In genomic region chr9:34552986-34553385, GRCh38 we compare ENCODE assay signal across 25 cellular contexts. TPM values are rescaled to one million over a fixed set of nuclear protein-coding genes. Genes with fewer than 3 reads are reported as not detected.
"Had no signal": no experiment of that assay in that cellular context is flagged by ENCODE, and none has a peak within 500 bp of the region (broad histone marks: within the 10 kb centered on the region; RNA-seq: fewer than 3 reads in every experiment).

No MANE protein-coding gene starts in this region.

- H3K9me3 ChIP-seq: body of pancreas, gastrocnemius medialis, stomach, thyroid gland, upper lobe of left lung had no signal

- H3K36me3 ChIP-seq: cardiac muscle cell, stomach, thyroid gland, upper lobe of left lung had no signal

- H3K4me1 ChIP-seq: body of pancreas, thyroid gland, upper lobe of left lung had no signal

- H3K36me3 Mint-ChIP-seq: activated CD8-positive, alpha-beta memory T cell treated with anti-CD3 and anti-CD28 coated beads, Interleukin-2, amount 10 ng/mL, durations not matched to agents 7 days and 5 days; activated naive CD4-positive, alpha-beta T cell treated with anti-CD3 and anti-CD28 coated beads, Interleukin-2, amount 50 U/mL, for 24 hours; stimulated activated naive B cell treated with anti-CD40 and anti-IgM and Interleukin-4, amounts not matched to agents 10 μg/mL and 1 μg/mL and 100 μg/mL, for 72 hours had no signal

- H3K4me1 Mint-ChIP-seq: activated CD4-positive, alpha-beta T cell treated with anti-CD3 and anti-CD28 coated beads for 36 hours; activated CD8-positive, alpha-beta memory T cell treated with anti-CD3 and anti-CD28 coated beads, Interleukin-2, amount 10 ng/mL, durations not matched to agents 7 days and 5 days; activated naive CD4-positive, alpha-beta T cell treated with anti-CD3 and anti-CD28 coated beads, Interleukin-2, amount 50 U/mL, for 24 hours had no signal

- H3K4me3 Mint-ChIP-seq: activated CD4-positive, alpha-beta T cell treated with anti-CD3 and anti-CD28 coated beads for 36 hours; activated CD8-positive, alpha-beta memory T cell treated with anti-CD3 and anti-CD28 coated beads, Interleukin-2, amount 10 ng/mL, durations not matched to agents 7 days and 5 days; activated CD8-positive, alpha-beta T cell treated with anti-CD3 and anti-CD28 coated beads, Interleukin-2, amount 10 ng/mL, durations not matched to agents 7 days and 5 days; activated naive CD4-positive, alpha-beta T cell treated with anti-CD3 and anti-CD28 coated beads, Interleukin-2, amount 50 U/mL, for 24 hours; stimulated activated naive B cell treated with anti-CD40 and anti-IgM and Interleukin-4, amounts not matched to agents 10 μg/mL and 1 μg/mL and 100 μg/mL, for 72 hours; T-helper 2 cell treated with Interferon-gamma antibody and Interleukin-4, amounts not matched to agents 5 μg/mL and 100 μg/mL, for 36 hours had no signal

- H3K27me3 ChIP-seq: body of pancreas, cardiac muscle cell, gastrocnemius medialis, thyroid gland, upper lobe of left lung had no signal

- H3K4me3 ChIP-seq: body of pancreas, cardiac muscle cell, coronary artery, dorsolateral prefrontal cortex, gastrocnemius medialis, stomach, thyroid gland, upper lobe of left lung had no signal

- DNase-seq: activated CD4-positive, alpha-beta T cell treated with anti-CD3 and anti-CD28 coated beads for 36 hours; activated CD4-positive, CD25-positive, alpha-beta regulatory T cell; activated CD8-positive, alpha-beta memory T cell treated with anti-CD3 and anti-CD28 coated beads, Interleukin-2, amount 10 ng/mL, durations not matched to agents 7 days and 5 days; activated CD8-positive, alpha-beta T cell treated with anti-CD3 and anti-CD28 coated beads, Interleukin-2, amount 10 ng/mL, durations not matched to agents 7 days and 5 days; activated T-cell treated with anti-CD3 and anti-CD28 coated beads, Interleukin-2, amount 50 U/mL, for 48 hours; body of pancreas; cerebellar nuclear complex; effector memory CD4-positive, alpha-beta T cell; erythroblast; glutamatergic neuron; left ventricle myocardium superior; nucleus accumbens; stimulated activated naive B cell treated with anti-CD40 and anti-IgM and Interleukin-4, amounts not matched to agents 10 μg/mL and 1 μg/mL and 100 μg/mL, for 72 hours; stomach had no signal

- ATAC-seq: activated CD4-positive, alpha-beta T cell treated with anti-CD3 and anti-CD28 coated beads for 36 hours; activated CD8-positive, alpha-beta memory T cell treated with anti-CD3 and anti-CD28 coated beads, Interleukin-2, amount 10 ng/mL, durations not matched to agents 7 days and 5 days; activated CD8-positive, alpha-beta T cell treated with anti-CD3 and anti-CD28 coated beads, Interleukin-2, amount 10 ng/mL, durations not matched to agents 7 days and 5 days; body of pancreas; gastrocnemius medialis; left ventricle myocardium superior; stimulated activated naive B cell treated with anti-CD40 and anti-IgM and Interleukin-4, amounts not matched to agents 10 μg/mL and 1 μg/mL and 100 μg/mL, for 72 hours had no signal

- H3K27ac ChIP-seq: body of pancreas, coronary artery, stomach, thyroid gland, upper lobe of left lung had no signal

- H3K9me3 Mint-ChIP-seq: activated naive CD4-positive, alpha-beta T cell treated with anti-CD3 and anti-CD28 coated beads, Interleukin-2, amount 50 U/mL, for 24 hours; activated T-helper 2 cell treated with anti-CD3 and anti-CD28 coated beads, Interferon-gamma antibody, Interleukin-2, Interleukin-4, amounts not matched to agents 10 μg/mL and 5 μg/mL and 100 μg/mL, durations not matched to agents 14 hours and 24 hours and 36 hours; stimulated activated naive B cell treated with anti-CD40 and anti-IgM and Interleukin-4, amounts not matched to agents 10 μg/mL and 1 μg/mL and 100 μg/mL, for 72 hours; T-helper 2 cell treated with Interferon-gamma antibody and Interleukin-4, amounts not matched to agents 5 μg/mL and 100 μg/mL, for 36 hours had no signal

- H3K27ac Mint-ChIP-seq: activated CD4-positive, alpha-beta T cell treated with anti-CD3 and anti-CD28 coated beads for 36 hours; activated CD8-positive, alpha-beta memory T cell treated with anti-CD3 and anti-CD28 coated beads, Interleukin-2, amount 10 ng/mL, durations not matched to agents 7 days and 5 days; activated CD8-positive, alpha-beta T cell treated with anti-CD3 and anti-CD28 coated beads, Interleukin-2, amount 10 ng/mL, durations not matched to agents 7 days and 5 days; activated naive CD4-positive, alpha-beta T cell treated with anti-CD3 and anti-CD28 coated beads, Interleukin-2, amount 50 U/mL, for 24 hours; activated T-helper 2 cell treated with anti-CD3 and anti-CD28 coated beads, Interferon-gamma antibody, Interleukin-2, Interleukin-4, amounts not matched to agents 10 μg/mL and 5 μg/mL and 100 μg/mL, durations not matched to agents 14 hours and 24 hours and 36 hours; stimulated activated naive B cell treated with anti-CD40 and anti-IgM and Interleukin-4, amounts not matched to agents 10 μg/mL and 1 μg/mL and 100 μg/mL, for 72 hours; T-helper 2 cell treated with Interferon-gamma antibody and Interleukin-4, amounts not matched to agents 5 μg/mL and 100 μg/mL, for 36 hours had no signal

RNA-seq across cellular contexts. Expression of gene ENHO, which starts 30.2 kb away (rescaled TPM):
- total RNA-seq: activated CD4-positive, alpha-beta T cell treated with anti-CD3 and anti-CD28 coated beads for 36 hours; activated CD8-positive, alpha-beta memory T cell treated with anti-CD3 and anti-CD28 coated beads, Interleukin-2, amount 10 ng/mL, durations not matched to agents 7 days and 5 days; activated CD8-positive, alpha-beta T cell treated with anti-CD3 and anti-CD28 coated beads, Interleukin-2, amount 10 ng/mL, durations not matched to agents 7 days and 5 days; activated T-helper 2 cell treated with anti-CD3 and anti-CD28 coated beads, Interferon-gamma antibody, Interleukin-2, Interleukin-4, amounts not matched to agents 10 μg/mL and 5 μg/mL and 100 μg/mL, durations not matched to agents 14 hours and 24 hours and 36 hours; aorta; lung microvascular endothelial cell; thyroid gland had no signal
- polyA plus RNA-seq: aorta had no signal

RNA-seq across cellular contexts. Expression of gene CNTFR, which starts 36.5 kb away (rescaled TPM):
- total RNA-seq: activated CD4-positive, alpha-beta T cell treated with anti-CD3 and anti-CD28 coated beads for 36 hours; activated CD8-positive, alpha-beta memory T cell treated with anti-CD3 and anti-CD28 coated beads, Interleukin-2, amount 10 ng/mL, durations not matched to agents 7 days and 5 days; activated CD8-positive, alpha-beta T cell treated with anti-CD3 and anti-CD28 coated beads, Interleukin-2, amount 10 ng/mL, durations not matched to agents 7 days and 5 days; activated T-helper 2 cell treated with anti-CD3 and anti-CD28 coated beads, Interferon-gamma antibody, Interleukin-2, Interleukin-4, amounts not matched to agents 10 μg/mL and 5 μg/mL and 100 μg/mL, durations not matched to agents 14 hours and 24 hours and 36 hours; lung microvascular endothelial cell had no signal
